Comparison of ENCODE assay signal across 8 cellular contexts in the genomic region with DNA sequence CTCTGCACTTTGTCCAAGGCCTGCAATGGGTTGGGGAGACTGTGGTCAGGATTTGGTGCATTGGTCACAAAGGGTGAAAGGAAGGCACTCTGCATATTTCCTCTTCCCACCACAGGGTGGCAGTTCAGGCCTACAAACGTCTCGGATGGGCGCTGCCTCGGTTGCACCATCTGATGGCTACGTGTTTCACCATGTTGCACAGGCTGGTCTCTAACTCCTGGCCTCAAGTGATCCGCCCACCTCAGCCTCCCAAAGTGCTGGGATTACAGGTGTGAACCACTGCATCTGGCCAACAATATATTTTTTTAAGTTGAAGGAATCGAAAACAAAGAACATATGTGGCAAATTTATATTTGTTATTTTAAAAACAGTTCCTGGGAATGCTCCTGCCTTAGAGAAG. TPM values are rescaled to one million over a fixed set of nuclear protein-coding genes. Genes with fewer than 3 reads are reported as not detected.
DNase-seq lines count a peak whose midpoint lies in the region; ATAC-seq and TF ChIP-seq lines count a peak whose summit lies in the region.

No MANE protein-coding gene starts in this region.

- H3K4me1 ChIP-seq in adrenal gland (replicated peaks in 1 of 2) = no peaks in the 10 kb centered on the region
- H3K4me1 ChIP-seq in right atrium auricular region = peaks cover 0 to 8% of the 10 kb centered on the region in 2 donors

- TF ChIP-seq CTCF in adrenal gland (IDR thresholded peaks at IDR 0.05) = peak; percentile 56 to 93 (median 86)
- TF ChIP-seq CTCF in right atrium auricular region (IDR thresholded peaks at IDR 0.05) = peak; percentile 68 to 86

- no peak overlapping the region for H3K4me3 ChIP-seq in MG63
- H3K4me3 ChIP-seq in adrenal gland = no peak overlapping the region
- no peak overlapping the region for H3K4me3 ChIP-seq in right atrium auricular region

- ATAC-seq in SK-N-SH treated with all-trans-retinoic acid at 6 μM for 48 hours (peak; percentile 96), HG03565 (IDR thresholded peaks at IDR 0.05; ENCODE audit: unreplicated experiment) (no peak)

- H3K27ac ChIP-seq in adrenal gland (no peak overlapping the region), right atrium auricular region (no peak overlapping the region)

- H3K27me3 ChIP-seq in MG63 = no peaks in the 10 kb centered on the region
- H3K27me3 ChIP-seq in adrenal gland = no peaks in the 10 kb centered on the region
- H3K27me3 ChIP-seq in right atrium auricular region = no peaks in the 10 kb centered on the region

- no peak for TF ChIP-seq POLR2A in adrenal gland (IDR thresholded peaks at IDR 0.05)

- WGBS in adrenal gland, 4 donors = 11 to 35% (median 15%) methylated on average over 2 to 7 of the region's 7 CpGs

- intact Hi-C loops in adrenal gland (cut with DNase I) = loop anchor here (5.0 to 10.0 kb wide), 2 partner anchors 56 to 68 kb away; partner anchors contain the start of gene BCDIN3D (in 1 of the 2)

- no peaks in the 10 kb centered on the region for H3K36me3 ChIP-seq in MG63
- H3K36me3 ChIP-seq in adrenal gland (replicated peaks in 1 of 2) = no peaks in the 10 kb centered on the region
- no peaks in the 10 kb centered on the region for H3K36me3 ChIP-seq in right atrium auricular region

- H3K9me3 ChIP-seq in MG63 = no peaks in the 10 kb centered on the region
- no peaks in the 10 kb centered on the region for H3K9me3 ChIP-seq in adrenal gland (replicated peaks in 1 of 3)
- H3K9me3 ChIP-seq in right atrium auricular region = no peaks in the 10 kb centered on the region

- DNase-seq in activated CD4-positive, CD25-positive, alpha-beta regulatory T cell treated with anti-CD3 and anti-CD28 coated beads, Interleukin-2, amount 50 U/mL, for 16 hours (ENCODE audit: low read depth, low spot score) = peak; percentile 18
- no peak for DNase-seq in activated CD4-positive, CD25-positive, alpha-beta regulatory T cell treated with anti-CD3 and anti-CD28 coated beads, Interleukin-2, amount 50 U/mL, for 72 hours
- DNase-seq in MG63 = peak; percentile 49
- peak; percentile 55 to 87 (median 78) for DNase-seq in adrenal gland
- DNase-seq in right atrium auricular region (ENCODE audit: low spot score) = peak; percentile 87
- DNase-seq in retina = peak; percentile 71

TF ChIP-seq in SK-N-SH treated with all-trans-retinoic acid at 6 μM for 48 hours, 23 proteins besides CTCF, POLR2A, EP300 and RAD21:
- TF ChIP-seq TSHZ2 (CRISPR knock-in tag; IDR thresholded peaks at IDR 0.05) = no peak
- TF ChIP-seq ESRRG (CRISPR knock-in tag; IDR thresholded peaks at IDR 0.05) = no peak
- TF ChIP-seq RARB (CRISPR knock-in tag; IDR thresholded peaks at IDR 0.05) = no peak
- no peak for TF ChIP-seq ZFP3 (CRISPR knock-in tag; IDR thresholded peaks at IDR 0.05)
- TF ChIP-seq ZNF565 (CRISPR knock-in tag; conservative IDR thresholded peaks at IDR 0.05; ENCODE audit: low read depth) = no peak
- TF ChIP-seq OSR1 (CRISPR knock-in tag; IDR thresholded peaks at IDR 0.05) = no peak
- no peak for TF ChIP-seq ARNTL (CRISPR knock-in tag; IDR thresholded peaks at IDR 0.05; ENCODE audit: borderline replicate concordance, low read depth)

RNA-seq across cellular contexts. Expression of gene TMBIM6, which starts 35.1 kb away (rescaled TPM):
- 260 and 282 TPM in 2 replicates for total RNA-seq in MG63 (2014; rRNA removed; shearing (Covaris generic); ENCODE audit: low replicate concordance)
- total RNA-seq in adrenal gland (100 to 1,000 TPM; 593 to 874 (median 765) TPM), right atrium auricular region (100 to 1,000 TPM; 196 to 248 TPM)
- 100 to 1,000 TPM; 134 to 769 (median 249) TPM for polyA plus RNA-seq in adrenal gland

RNA-seq across cellular contexts. Expression of gene NCKAP5L, which starts 51.8 kb away (rescaled TPM):
- total RNA-seq in MG63 (2014; rRNA removed; shearing (Covaris generic); ENCODE audit: low replicate concordance) = 5.3 and 8.8 TPM in 2 replicates
- total RNA-seq in adrenal gland (10 to 100 TPM; 22.9 to 58.2 (median 40.7) TPM), right atrium auricular region (10 to 100 TPM; 18.6 to 18.7 TPM)
- polyA plus RNA-seq in adrenal gland = 100 to 1,000 TPM in 1 of 3 donors, 10 to 100 TPM in 1, 1 to 10 TPM in 1; 5.5 to 143 (median 38.2) TPM
